ENCODE assay signal across 21 cellular contexts in the genomic region with DNA sequence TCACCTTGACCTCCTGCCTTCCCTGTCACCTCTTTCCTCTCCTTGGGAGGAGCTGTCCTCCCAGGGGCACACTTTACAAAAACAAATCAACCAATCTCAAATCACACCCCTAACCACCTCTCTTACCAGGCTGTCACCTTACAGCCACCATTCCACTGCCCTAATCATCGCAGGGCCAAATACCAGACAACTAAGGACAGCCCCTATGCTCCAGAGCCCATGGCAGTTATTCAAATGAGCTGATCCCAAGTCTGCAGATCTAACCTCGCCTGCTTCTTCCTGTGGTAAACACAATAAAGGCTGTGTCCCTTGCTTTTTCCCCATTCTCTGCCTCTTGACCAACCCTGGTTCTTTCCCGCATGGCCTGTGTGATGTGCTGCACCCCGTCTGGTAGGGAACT.
A peak's percentile ranks its signal among the peaks of the same experiment; 100 is the strongest.
DNase-seq lines count a peak whose midpoint lies in the region; ATAC-seq, FAIRE-seq and TF ChIP-seq lines count a peak whose summit lies in the region.
"Had no signal": no experiment of that assay in that cellular context is flagged by ENCODE, and none has a peak within 500 bp of the region (broad histone marks: within the 10 kb centered on the region; RNA-seq: fewer than 3 reads in every experiment).

No MANE protein-coding gene starts in this region.

- peaks cover 7% of the 10 kb centered on the region for H3K9me3 ChIP-seq in endodermal cell (ENCODE audit: control insufficient read depth, low read length)

- peak overlapping the region; percentile 68; the same call in 1 of the 2 replicates for H2AFZ ChIP-seq in GM23338

- ATAC-seq in GM23338 (no peak), HG03097 (IDR thresholded peaks at IDR 0.05; ENCODE audit: low FRiP score, unreplicated experiment) (no peak)

- TF ChIP-seq CTCF in GM23338 (conservative IDR thresholded peaks at IDR 0.05; ENCODE audit: low read depth in 2 of 2) (no peak), endodermal cell (conservative IDR thresholded peaks at IDR 0.05) (no peak)

- H3K27me3 Mint-ChIP-seq in GM23338 (ENCODE audit: insufficient read depth, low read depth, poor library complexity) (no peaks in the 10 kb centered on the region), endodermal cell (ENCODE audit: insufficient read depth) (no peaks in the 10 kb centered on the region)
- H3K27me3 Mint-ChIP-seq: CD4-positive, alpha-beta memory T cell had no signal

- H3K4me1 ChIP-seq in GM23338 (ENCODE audit: insufficient read depth) (no peaks in the 10 kb centered on the region), endodermal cell (ENCODE audit: control insufficient read depth, insufficient read depth, low read length) (no peaks in the 10 kb centered on the region)
- H3K4me1 ChIP-seq: BLaER1 had no signal

- peaks cover 3% of the 10 kb centered on the region; the same call in 1 of the 3 replicates for H3K4me1 Mint-ChIP-seq in GM23338
- H3K4me1 Mint-ChIP-seq in endodermal cell: peaks cover 6% of the 10 kb centered on the region
- H3K4me1 Mint-ChIP-seq: CD14-positive monocyte; CD4-positive, alpha-beta memory T cell had no signal

- H3K9me2 ChIP-seq in GM23338 (ENCODE audit: insufficient read depth): 0 out of 2 replicates have a peak, but pooled peaks cover 3% of the 10 kb centered on the region

- no peaks in the 10 kb centered on the region for H3K79me2 ChIP-seq in GM23338 (replicated peaks; ENCODE audit: insufficient read depth)

- 91 to 96% methylated on average over 3 to 4 of the region's 4 CpGs for WGBS in endodermal cell (ENCODE audit: insufficient coverage in 1 of 2, insufficient read length in 1 of 2), 2 experiments

- DNase-seq in GM23338 (ENCODE audit: low spot score) (peak; percentile 7), endodermal cell (peak; percentile 49), islet precursor cell (peak; percentile 54), urothelium cell line (ENCODE audit: low spot score) (no peak), SIG-M5 treated with dmso at 0.1 percent for 504 hours (lab: John Stamatoyannopoulos, UW; ENCODE audit: unreplicated experiment) (no peak), HuH-7 (ENCODE audit: low spot score) (no peak)
- DNase-seq: 8988T; Calu3; CD4-positive, alpha-beta memory T cell; DND-41; EL; HCEC 1CT; IMR-90 had no signal

- H3K9ac ChIP-seq in endodermal cell (ENCODE audit: extremely low read depth, low read length, poor library complexity, severe bottlenecking): no peak overlapping the region
- H3K9ac ChIP-seq: BLaER1 had no signal

- H3K27ac ChIP-seq in GM23338 (ENCODE audit: low read depth) (no peak overlapping the region), endodermal cell (ENCODE audit: low read depth, low read length) (no peak overlapping the region)
- H3K27ac ChIP-seq: BLaER1, HL-60 had no signal

- no peaks in the 10 kb centered on the region for H3F3A ChIP-seq in GM23338 (replicated peaks; ENCODE audit: low read depth)

- H3K27ac Mint-ChIP-seq in GM23338: no peak overlapping the region
- no peak overlapping the region for H3K27ac Mint-ChIP-seq in endodermal cell
- H3K27ac Mint-ChIP-seq: CD4-positive, alpha-beta memory T cell had no signal

- H3K4me2 ChIP-seq in GM23338: no peak overlapping the region
- H3K4me2 ChIP-seq: BLaER1 had no signal

- no peak overlapping the region for H3K4me3 Mint-ChIP-seq in GM23338
- no peak overlapping the region for H3K4me3 Mint-ChIP-seq in endodermal cell
- H3K4me3 Mint-ChIP-seq: CD14-positive monocyte; CD4-positive, alpha-beta memory T cell had no signal

- no peak overlapping the region for H3K4me3 ChIP-seq in GM23338
- no peak overlapping the region for H3K4me3 ChIP-seq in endodermal cell (ENCODE audit: low read length)
- H3K4me3 ChIP-seq: BLaER1 had no signal

- H3K36me3 ChIP-seq in GM23338 (ENCODE audit: insufficient read depth) (no peaks in the 10 kb centered on the region), endodermal cell (ENCODE audit: control insufficient read depth, insufficient read depth, low read length) (no peaks in the 10 kb centered on the region)
- H3K36me3 ChIP-seq: BLaER1 had no signal

- H4K20me1 ChIP-seq in GM23338 (replicated peaks; ENCODE audit: insufficient read depth): no peaks in the 10 kb centered on the region; the same call in 1 of the 2 replicates
- H4K20me1 ChIP-seq: BLaER1 had no signal

- H3K36me3 Mint-ChIP-seq in GM23338 (ENCODE audit: low read depth): no peaks in the 10 kb centered on the region; the same call in 2 of the 3 replicates
- H3K36me3 Mint-ChIP-seq in endodermal cell (ENCODE audit: low read depth): no peaks in the 10 kb centered on the region
- H3K36me3 Mint-ChIP-seq: CD14-positive monocyte; CD4-positive, alpha-beta memory T cell had no signal

- no peaks in the 10 kb centered on the region for H3K27me3 ChIP-seq in GM23338 (ENCODE audit: insufficient read depth)
- no peaks in the 10 kb centered on the region for H3K27me3 ChIP-seq in endodermal cell (ENCODE audit: control insufficient read depth, insufficient read depth, low read length, poor library complexity, severe bottlenecking)
- H3K27me3 ChIP-seq: BLaER1 had no signal

- peak; percentile 76 for FAIRE-seq in urothelium cell line (lab: Jason Lieb, UNC)
- FAIRE-seq: G401.6, GM12891, GM19239, H54 had no signal

- H3K9me3 Mint-ChIP-seq in GM23338 (peaks cover 4% of the 10 kb centered on the region; the same call in 1 of the 3 replicates), endodermal cell (no peaks in the 10 kb centered on the region)

TF ChIP-seq in GM23338, 12 proteins besides CTCF, POLR2A, EP300 and RAD21 (continues in another document):
- TF ChIP-seq, protein P1, sequence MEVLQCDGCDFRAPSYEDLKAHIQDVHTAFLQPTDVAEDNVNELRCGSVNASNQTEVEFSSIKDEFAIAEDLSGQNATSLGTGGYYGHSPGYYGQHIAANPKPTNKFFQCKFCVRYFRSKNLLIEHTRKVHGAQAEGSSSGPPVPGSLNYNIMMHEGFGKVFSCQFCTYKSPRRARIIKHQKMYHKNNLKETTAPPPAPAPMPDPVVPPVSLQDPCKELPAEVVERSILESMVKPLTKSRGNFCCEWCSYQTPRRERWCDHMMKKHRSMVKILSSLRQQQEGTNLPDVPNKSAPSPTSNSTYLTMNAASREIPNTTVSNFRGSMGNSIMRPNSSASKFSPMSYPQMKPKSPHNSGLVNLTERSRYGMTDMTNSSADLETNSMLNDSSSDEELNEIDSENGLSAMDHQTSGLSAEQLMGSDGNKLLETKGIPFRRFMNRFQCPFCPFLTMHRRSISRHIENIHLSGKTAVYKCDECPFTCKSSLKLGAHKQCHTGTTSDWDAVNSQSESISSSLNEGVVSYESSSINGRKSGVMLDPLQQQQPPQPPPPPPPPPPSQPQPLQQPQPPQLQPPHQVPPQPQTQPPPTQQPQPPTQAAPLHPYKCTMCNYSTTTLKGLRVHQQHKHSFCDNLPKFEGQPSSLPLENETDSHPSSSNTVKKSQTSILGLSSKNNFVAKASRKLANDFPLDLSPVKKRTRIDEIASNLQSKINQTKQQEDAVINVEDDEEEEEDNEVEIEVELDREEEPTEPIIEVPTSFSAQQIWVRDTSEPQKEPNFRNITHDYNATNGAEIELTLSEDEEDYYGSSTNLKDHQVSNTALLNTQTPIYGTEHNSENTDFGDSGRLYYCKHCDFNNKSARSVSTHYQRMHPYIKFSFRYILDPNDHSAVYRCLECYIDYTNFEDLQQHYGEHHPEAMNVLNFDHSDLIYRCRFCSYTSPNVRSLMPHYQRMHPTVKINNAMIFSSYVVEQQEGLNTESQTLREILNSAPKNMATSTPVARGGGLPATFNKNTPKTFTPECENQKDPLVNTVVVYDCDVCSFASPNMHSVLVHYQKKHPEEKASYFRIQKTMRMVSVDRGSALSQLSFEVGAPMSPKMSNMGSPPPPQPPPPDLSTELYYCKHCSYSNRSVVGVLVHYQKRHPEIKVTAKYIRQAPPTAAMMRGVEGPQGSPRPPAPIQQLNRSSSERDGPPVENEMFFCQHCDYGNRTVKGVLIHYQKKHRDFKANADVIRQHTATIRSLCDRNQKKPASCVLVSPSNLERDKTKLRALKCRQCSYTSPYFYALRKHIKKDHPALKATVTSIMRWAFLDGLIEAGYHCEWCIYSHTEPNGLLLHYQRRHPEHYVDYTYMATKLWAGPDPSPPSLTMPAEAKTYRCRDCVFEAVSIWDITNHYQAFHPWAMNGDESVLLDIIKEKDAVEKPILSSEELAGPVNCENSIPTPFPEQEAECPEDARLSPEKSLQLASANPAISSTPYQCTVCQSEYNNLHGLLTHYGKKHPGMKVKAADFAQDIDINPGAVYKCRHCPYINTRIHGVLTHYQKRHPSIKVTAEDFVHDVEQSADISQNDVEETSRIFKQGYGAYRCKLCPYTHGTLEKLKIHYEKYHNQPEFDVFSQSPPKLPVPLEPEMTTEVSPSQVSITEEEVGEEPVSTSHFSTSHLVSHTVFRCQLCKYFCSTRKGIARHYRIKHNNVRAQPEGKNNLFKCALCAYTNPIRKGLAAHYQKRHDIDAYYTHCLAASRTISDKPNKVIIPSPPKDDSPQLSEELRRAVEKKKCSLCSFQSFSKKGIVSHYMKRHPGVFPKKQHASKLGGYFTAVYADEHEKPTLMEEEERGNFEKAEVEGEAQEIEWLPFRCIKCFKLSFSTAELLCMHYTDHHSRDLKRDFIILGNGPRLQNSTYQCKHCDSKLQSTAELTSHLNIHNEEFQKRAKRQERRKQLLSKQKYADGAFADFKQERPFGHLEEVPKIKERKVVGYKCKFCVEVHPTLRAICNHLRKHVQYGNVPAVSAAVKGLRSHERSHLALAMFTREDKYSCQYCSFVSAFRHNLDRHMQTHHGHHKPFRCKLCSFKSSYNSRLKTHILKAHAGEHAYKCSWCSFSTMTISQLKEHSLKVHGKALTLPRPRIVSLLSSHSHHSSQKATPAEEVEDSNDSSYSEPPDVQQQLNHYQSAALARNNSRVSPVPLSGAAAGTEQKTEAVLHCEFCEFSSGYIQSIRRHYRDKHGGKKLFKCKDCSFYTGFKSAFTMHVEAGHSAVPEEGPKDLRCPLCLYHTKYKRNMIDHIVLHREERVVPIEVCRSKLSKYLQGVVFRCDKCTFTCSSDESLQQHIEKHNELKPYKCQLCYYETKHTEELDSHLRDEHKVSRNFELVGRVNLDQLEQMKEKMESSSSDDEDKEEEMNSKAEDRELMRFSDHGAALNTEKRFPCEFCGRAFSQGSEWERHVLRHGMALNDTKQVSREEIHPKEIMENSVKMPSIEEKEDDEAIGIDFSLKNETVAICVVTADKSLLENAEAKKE (CRISPR knock-in tag; IDR thresholded peaks at IDR 0.05): no peak
- TF ChIP-seq ZNF114 (CRISPR knock-in tag; IDR thresholded peaks at IDR 0.05) (no peak), ZNF331 (CRISPR knock-in tag; IDR thresholded peaks at IDR 0.05; ENCODE audit: low read depth) (no peak), EZH2 (IDR thresholded peaks at IDR 0.05; ENCODE audit: low read depth, unreplicated experiment) (no peak)
- TF ChIP-seq, protein P2, sequence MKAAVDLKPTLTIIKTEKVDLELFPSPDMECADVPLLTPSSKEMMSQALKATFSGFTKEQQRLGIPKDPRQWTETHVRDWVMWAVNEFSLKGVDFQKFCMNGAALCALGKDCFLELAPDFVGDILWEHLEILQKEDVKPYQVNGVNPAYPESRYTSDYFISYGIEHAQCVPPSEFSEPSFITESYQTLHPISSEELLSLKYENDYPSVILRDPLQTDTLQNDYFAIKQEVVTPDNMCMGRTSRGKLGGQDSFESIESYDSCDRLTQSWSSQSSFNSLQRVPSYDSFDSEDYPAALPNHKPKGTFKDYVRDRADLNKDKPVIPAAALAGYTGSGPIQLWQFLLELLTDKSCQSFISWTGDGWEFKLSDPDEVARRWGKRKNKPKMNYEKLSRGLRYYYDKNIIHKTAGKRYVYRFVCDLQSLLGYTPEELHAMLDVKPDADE (IDR thresholded peaks at IDR 0.05): no peak

Comparison
In these comparisons a context has a peak if more than half of its experiments do, and no peak if none do; other contexts are left out.
1. DNase-seq: peak in GM23338 (single experiment), endodermal cell (single experiment) and islet precursor cell (single experiment); none in urothelium cell line (single experiment), SIG-M5 treated with dmso at 0.1 percent for 504 hours (single experiment) and HuH-7 (single experiment).